ENCODE assay signal across 1 cellular context in the genomic region with DNA sequence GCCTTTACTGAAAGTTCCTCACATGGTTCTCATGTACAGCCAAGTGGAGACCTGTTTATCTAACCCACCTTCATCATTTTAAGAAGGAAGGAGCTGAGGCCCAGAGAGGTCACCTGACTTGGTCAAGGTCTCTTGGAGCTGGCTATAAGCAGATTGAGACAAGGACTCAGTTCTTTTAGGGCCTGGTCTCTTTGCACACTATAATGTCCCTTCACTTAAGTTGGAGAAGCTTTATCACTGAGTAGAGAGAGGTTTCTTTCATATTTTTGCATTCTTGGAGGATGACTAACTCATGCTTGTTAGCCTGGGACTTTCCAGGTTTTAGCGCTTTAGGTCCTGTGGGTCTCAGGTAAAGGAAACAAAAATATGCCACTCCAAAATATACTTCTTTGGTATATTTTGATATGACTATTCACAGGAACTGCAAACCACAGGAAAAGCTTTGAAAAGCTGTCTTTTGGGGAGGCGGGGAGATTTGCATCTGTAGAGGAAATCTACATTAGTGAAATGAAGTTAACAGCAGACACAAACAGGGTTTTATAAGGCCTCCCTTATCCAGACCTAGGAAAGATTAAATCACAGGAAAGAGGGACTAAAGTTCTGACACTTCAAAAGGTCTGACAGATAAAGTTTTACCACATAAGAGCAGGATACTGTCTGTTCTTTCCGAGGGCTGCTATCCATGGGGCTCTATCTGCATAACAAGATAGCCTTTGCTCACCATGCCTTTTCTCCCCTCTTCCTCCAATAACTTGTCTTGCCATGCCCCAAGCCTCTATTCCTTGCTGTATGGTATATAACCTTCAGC.
TF ChIP-seq lines count a peak whose summit lies in the region.

No MANE protein-coding gene starts in this region.

TF ChIP-seq in SK-N-SH treated with all-trans-retinoic acid at 6 μM for 48 hours, 23 proteins besides CTCF, POLR2A, EP300 and RAD21 (continued from another document):
- TF ChIP-seq CREB5 (CRISPR knock-in tag; IDR thresholded peaks at IDR 0.05; ENCODE audit: low read depth) = no peak
TF ChIP-seq in SK-N-SH treated with all-trans-retinoic acid at 6 μM for 48 hours: peak in this region for 0.
